ENCODE assay signal across 16 cellular contexts in the genomic region with DNA sequence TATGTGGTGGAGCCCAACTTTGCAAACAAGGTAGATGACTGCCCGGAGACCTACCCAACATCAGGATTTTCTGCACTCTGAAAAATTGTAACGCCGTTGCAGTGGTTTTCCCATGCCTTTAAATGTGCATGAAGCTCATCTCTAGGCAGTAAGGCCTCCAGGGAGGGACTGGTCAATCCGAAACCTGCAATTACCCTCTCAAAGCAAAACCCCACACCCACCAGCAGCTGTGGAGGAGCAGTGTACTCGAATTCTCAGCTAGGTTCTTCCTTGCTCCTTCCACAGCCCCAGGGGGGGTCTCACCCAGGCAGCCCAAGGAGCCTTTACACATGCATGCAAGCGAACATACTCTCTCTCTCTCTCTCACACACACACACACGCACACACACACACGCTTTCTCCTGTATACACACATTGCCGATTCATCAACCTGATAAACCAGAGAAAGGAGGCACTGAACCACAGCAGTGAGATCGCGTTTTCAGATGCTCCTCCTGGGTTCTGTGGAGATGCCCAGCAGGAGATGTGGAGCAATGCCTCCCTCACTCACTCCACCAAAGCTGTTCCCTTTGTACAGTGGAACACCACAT.
DNase-seq lines count a peak whose midpoint lies in the region; ATAC-seq and TF ChIP-seq lines count a peak whose summit lies in the region.
"Had no signal": no experiment of that assay in that cellular context is flagged by ENCODE, and none has a peak within 500 bp of the region (broad histone marks: within the 10 kb centered on the region; RNA-seq: fewer than 3 reads in every experiment).

No MANE protein-coding gene starts in this region.

- H3K36me3 Mint-ChIP-seq in effector memory CD8-positive, alpha-beta T cell (ENCODE audit: insufficient read depth), result no peaks in the 10 kb centered on the region
- H3K36me3 Mint-ChIP-seq: CD14-positive monocyte, IgD-negative memory B cell had no signal

- H3K4me1 Mint-ChIP-seq in effector memory CD8-positive, alpha-beta T cell (ENCODE audit: low read depth in 2 of 2), result peaks cover 22 to 42% of the 10 kb centered on the region in 2 donors
- H3K4me1 Mint-ChIP-seq: CD14-positive monocyte had no signal

- peak overlapping the region; percentile 40 to 54 for H3K4me3 Mint-ChIP-seq in effector memory CD8-positive, alpha-beta T cell
- H3K4me3 Mint-ChIP-seq: CD14-positive monocyte had no signal

- in situ Hi-C loops in gastrocnemius medialis (cut with MboI; ENCODE audit: low sequenced_read_pairs in 4 of 4), result no loop called here

- no peaks in the 10 kb centered on the region for H3K9me3 ChIP-seq in gastrocnemius medialis
- H3K9me3 ChIP-seq: HAP-1 had no signal

- H3K27ac ChIP-seq in gastrocnemius medialis, result no peak overlapping the region
- H3K27ac ChIP-seq: SK-N-MC had no signal

- H3K27me3 ChIP-seq in gastrocnemius medialis, result no peaks in the 10 kb centered on the region

- H3K9me3 Mint-ChIP-seq in effector memory CD8-positive, alpha-beta T cell, result no peaks in the 10 kb centered on the region

- TF ChIP-seq POLR2A in erythroblast (IDR thresholded peaks at IDR 0.05; ENCODE audit: low read length) (no peak), gastrocnemius medialis (IDR thresholded peaks at IDR 0.05) (no peak)

- H3K27me3 Mint-ChIP-seq in effector memory CD8-positive, alpha-beta T cell, result peaks cover 0 to 10% of the 10 kb centered on the region in 2 donors

- H3K4me1 ChIP-seq in gastrocnemius medialis, result no peaks in the 10 kb centered on the region
- H3K4me1 ChIP-seq: Caco-2, HAP-1 had no signal

- no peak for TF ChIP-seq CTCF in gastrocnemius medialis (IDR thresholded peaks at IDR 0.05 in 4 of 5, conservative IDR thresholded peaks at IDR 0.05 in 1 of 5)

- intact Hi-C loops in gastrocnemius medialis (cut with DNase I; ENCODE audit: low total_unique reads), result no loop called here

- ATAC-seq in effector memory CD8-positive, alpha-beta T cell (replicated peaks), result no peak
- ATAC-seq in gastrocnemius medialis, result no peak

- no peak overlapping the region for H3K4me3 ChIP-seq in gastrocnemius medialis
- H3K4me3 ChIP-seq: HAP-1, SK-N-MC had no signal

- DNase-seq in NCI-H748 (lab: John Stamatoyannopoulos, UW; ENCODE audit: unreplicated experiment), result peak; percentile 36
- DNase-seq in NCI-H748 treated with DMSO at 0.1 percent for 48 hours (lab: John Stamatoyannopoulos, UW), result no peak
- peak; percentile 90 for DNase-seq in NCI-H2227 treated with DMSO at 0.1 percent for 48 hours (lab: John Stamatoyannopoulos, UW)
- DNase-seq in effector memory CD8-positive, alpha-beta T cell, result no peak
- DNase-seq in NCI-H2196 (lab: John Stamatoyannopoulos, UW; ENCODE audit: unreplicated experiment), result no peak
- DNase-seq in erythroblast (lab: John Stamatoyannopoulos, UW), result no peak
- no peak for DNase-seq in DMS153 treated with DMSO at 0.1 percent for 48 hours (lab: John Stamatoyannopoulos, UW; ENCODE audit: unreplicated experiment)
- no peak for DNase-seq in gastrocnemius medialis
- DNase-seq: Caco-2, NCI-H1694 treated with DMSO at 0.1 percent for 48 hours, NCI-H2171, NCI-H510A treated with DMSO at 0.1 percent for 48 hours had no signal

- H3K27ac Mint-ChIP-seq in effector memory CD8-positive, alpha-beta T cell, result peak overlapping the region; percentile 44 to 87
- H3K27ac Mint-ChIP-seq: IgD-negative memory B cell had no signal

- no peaks in the 10 kb centered on the region for H3K36me3 ChIP-seq in gastrocnemius medialis
- H3K36me3 ChIP-seq: HAP-1 had no signal

Comparison
In these comparisons a context has a peak if more than half of its experiments do, and no peak if none do; other contexts are left out.
1. DNase-seq: peak in NCI-H748 (single experiment) and NCI-H2227 treated with DMSO at 0.1 percent for 48 hours (single experiment); none in NCI-H748 treated with DMSO at 0.1 percent for 48 hours (single experiment), effector memory CD8-positive, alpha-beta T cell (0 of 3), NCI-H2196 (single experiment), erythroblast (0 of 2), DMS153 treated with DMSO at 0.1 percent for 48 hours (single experiment) and gastrocnemius medialis (0 of 2).